In the genomic region with DNA sequence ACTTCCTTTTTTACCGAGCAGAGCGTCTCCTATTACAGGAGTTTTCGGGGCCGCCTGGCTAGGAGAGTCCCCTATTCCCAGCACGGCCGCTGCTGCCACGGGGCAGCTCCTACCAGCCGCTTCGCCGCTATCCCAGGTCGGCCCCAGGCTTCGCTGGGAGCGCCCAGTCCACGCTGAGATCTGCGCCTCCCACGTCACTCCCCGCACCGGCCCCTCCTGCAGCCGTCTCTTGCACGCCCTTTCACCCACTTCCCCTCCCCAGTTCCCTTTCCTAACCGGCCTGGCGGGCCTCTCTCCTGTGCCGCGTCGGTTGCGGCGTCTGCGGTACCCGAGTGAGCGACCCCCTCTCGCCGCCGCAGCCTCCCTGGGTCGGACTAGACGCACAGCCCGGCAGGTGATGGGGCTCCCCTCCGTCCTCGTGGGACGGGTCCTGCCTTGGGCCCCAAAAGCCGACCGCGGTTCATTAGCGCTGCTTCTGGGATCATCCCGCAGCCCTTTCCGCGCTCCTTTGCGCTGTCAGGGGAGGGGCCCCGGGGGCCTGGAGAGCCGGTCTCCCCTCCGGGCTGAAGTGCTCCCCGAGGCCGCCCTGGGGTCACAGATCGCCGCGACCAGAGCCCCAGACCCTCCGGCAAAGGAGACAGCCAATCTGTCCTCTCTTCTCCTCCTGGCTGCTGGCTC, we compare ENCODE assay signal across 8 cellular contexts.
DNase-seq lines count a peak whose midpoint lies in the region; ATAC-seq and TF ChIP-seq lines count a peak whose summit lies in the region.

No MANE protein-coding gene starts in this region.

- CTCF ChIA-PET in HEK293 (lab: Yijun Ruan, JAX) = interaction anchor here (1.1 to 17.6 kb wide), 7 partner anchors 12 to 55 kb away, joined by 3 to 261 read pairs (median 6); no protein-coding TSS in a partner anchor

- DNase-seq in Daoy (ENCODE audit: low read depth) (peak; percentile 33), NCI-H774 (lab: John Stamatoyannopoulos, UW) (peak; percentile 37), activated T-cell treated with anti-CD3 and anti-CD28 coated beads for 4 hours (peak; percentile 52), Right ventricle myocardium inferior (ENCODE audit: missing footprints) (peak; percentile 90), superior temporal gyrus (ENCODE audit: extremely low spot score) (no peak)
- DNase-seq in stimulated activated CD4-positive, alpha-beta T cell treated with anti-CD3 and anti-CD28 coated beads, Interleukin-12 subunit alpha, Interleukin-12 subunit beta, amount 100 ng/mL, for 24 hours (ENCODE audit: low read depth in 2 of 2) = peak; percentile 26 to 40

- peak overlapping the region; percentile 28 for H3K4me3 ChIP-seq in HEK293 (ENCODE audit: low read depth, low read length)

- peak overlapping the region; percentile 58; the same call in 1 of the 2 replicates for H3K27ac ChIP-seq in HEK293 (ENCODE audit: extremely low read depth, low read depth, low read length)

- H3K4me1 ChIP-seq in HEK293 (ENCODE audit: control insufficient read depth, insufficient read depth, low read length) = peaks cover 24% of the 10 kb centered on the region

- TF ChIP-seq CTCF in HEK293 (tag by site-specific recombination; IDR thresholded peaks at IDR 0.05) = no peak

- intact Hi-C loops in Right ventricle myocardium inferior (cut with DNase I) = no loop called here

- H3K36me3 ChIP-seq in HEK293 (ENCODE audit: control insufficient read depth in 2 of 2, insufficient read depth in 1 of 2, low read length in 2 of 2) = no peaks in the 10 kb centered on the region

- no peaks in the 10 kb centered on the region; the same call in 1 of the 2 replicates for H3K9me3 ChIP-seq in HEK293 (ENCODE audit: control insufficient read depth, insufficient read depth, low read depth, low read length)

- POLR2A ChIA-PET in HEK293 (lab: Yijun Ruan, JAX) = no interaction called here

- peak; percentile 81 for ATAC-seq in Right ventricle myocardium inferior
- no peak for ATAC-seq in HG02938 (IDR thresholded peaks at IDR 0.05; ENCODE audit: unreplicated experiment)

TF ChIP-seq in HEK293, 187 proteins besides CTCF, POLR2A, EP300 and RAD21 (continues in another document):
- TF ChIP-seq PRDM1 (tag by site-specific recombination; IDR thresholded peaks at IDR 0.05) = peak; percentile 72
- TF ChIP-seq, protein P1, sequence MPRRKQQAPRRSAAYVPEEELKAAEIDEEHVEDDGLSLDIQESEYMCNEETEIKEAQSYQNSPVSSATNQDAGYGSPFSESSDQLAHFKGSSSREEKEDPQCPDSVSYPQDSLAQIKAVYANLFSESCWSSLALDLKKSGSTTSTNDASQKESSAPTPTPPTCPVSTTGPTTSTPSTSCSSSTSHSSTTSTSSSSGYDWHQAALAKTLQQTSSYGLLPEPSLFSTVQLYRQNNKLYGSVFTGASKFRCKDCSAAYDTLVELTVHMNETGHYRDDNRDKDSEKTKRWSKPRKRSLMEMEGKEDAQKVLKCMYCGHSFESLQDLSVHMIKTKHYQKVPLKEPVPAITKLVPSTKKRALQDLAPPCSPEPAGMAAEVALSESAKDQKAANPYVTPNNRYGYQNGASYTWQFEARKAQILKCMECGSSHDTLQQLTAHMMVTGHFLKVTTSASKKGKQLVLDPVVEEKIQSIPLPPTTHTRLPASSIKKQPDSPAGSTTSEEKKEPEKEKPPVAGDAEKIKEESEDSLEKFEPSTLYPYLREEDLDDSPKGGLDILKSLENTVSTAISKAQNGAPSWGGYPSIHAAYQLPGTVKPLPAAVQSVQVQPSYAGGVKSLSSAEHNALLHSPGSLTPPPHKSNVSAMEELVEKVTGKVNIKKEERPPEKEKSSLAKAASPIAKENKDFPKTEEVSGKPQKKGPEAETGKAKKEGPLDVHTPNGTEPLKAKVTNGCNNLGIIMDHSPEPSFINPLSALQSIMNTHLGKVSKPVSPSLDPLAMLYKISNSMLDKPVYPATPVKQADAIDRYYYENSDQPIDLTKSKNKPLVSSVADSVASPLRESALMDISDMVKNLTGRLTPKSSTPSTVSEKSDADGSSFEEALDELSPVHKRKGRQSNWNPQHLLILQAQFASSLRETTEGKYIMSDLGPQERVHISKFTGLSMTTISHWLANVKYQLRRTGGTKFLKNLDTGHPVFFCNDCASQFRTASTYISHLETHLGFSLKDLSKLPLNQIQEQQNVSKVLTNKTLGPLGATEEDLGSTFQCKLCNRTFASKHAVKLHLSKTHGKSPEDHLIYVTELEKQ (tag by site-specific recombination; IDR thresholded peaks at IDR 0.05; ENCODE audit: borderline replicate concordance) = no peak
- peak; percentile 25; the same call in 1 of the 2 replicates for TF ChIP-seq ZNF202 (tag by site-specific recombination; IDR thresholded peaks at IDR 0.05; ENCODE audit: borderline replicate concordance)
- no peak for TF ChIP-seq BCL11A (tag by site-specific recombination; IDR thresholded peaks at IDR 0.05; ENCODE audit: low read depth)
- peak; percentile 80 for TF ChIP-seq GLIS2 (tag by site-specific recombination; IDR thresholded peaks at IDR 0.05)
- TF ChIP-seq ZBTB17 (tag by site-specific recombination; IDR thresholded peaks at IDR 0.05) = peak; percentile 34; the same call in 1 of the 2 replicates
- 0 out of 2 replicates have a peak, but pooled peaks have one; percentile 17 for TF ChIP-seq GLIS1 (tag by site-specific recombination; IDR thresholded peaks at IDR 0.05)
- TF ChIP-seq, protein P2, sequence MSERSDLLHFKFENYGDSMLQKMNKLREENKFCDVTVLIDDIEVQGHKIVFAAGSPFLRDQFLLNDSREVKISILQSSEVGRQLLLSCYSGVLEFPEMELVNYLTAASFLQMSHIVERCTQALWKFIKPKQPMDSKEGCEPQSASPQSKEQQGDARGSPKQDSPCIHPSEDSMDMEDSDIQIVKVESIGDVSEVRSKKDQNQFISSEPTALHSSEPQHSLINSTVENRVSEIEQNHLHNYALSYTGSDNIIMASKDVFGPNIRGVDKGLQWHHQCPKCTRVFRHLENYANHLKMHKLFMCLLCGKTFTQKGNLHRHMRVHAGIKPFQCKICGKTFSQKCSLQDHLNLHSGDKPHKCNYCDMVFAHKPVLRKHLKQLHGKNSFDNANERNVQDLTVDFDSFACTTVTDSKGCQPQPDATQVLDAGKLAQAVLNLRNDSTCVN (tag by site-specific recombination; optimal IDR thresholded peaks at IDR 0.05) = peak; percentile 28
- TF ChIP-seq ZIC2 (tag by site-specific recombination; IDR thresholded peaks at IDR 0.05) = peak; percentile 32; the same call in 1 of the 2 replicates
- no peak for TF ChIP-seq ZNF510 (tag by site-specific recombination; IDR thresholded peaks at IDR 0.05; ENCODE audit: insufficient replicate concordance)
- 0 out of 2 replicates have a peak, but pooled peaks have one; percentile 18 for TF ChIP-seq ZNF423 (tag by site-specific recombination; IDR thresholded peaks at IDR 0.05)
- TF ChIP-seq, protein P3, sequence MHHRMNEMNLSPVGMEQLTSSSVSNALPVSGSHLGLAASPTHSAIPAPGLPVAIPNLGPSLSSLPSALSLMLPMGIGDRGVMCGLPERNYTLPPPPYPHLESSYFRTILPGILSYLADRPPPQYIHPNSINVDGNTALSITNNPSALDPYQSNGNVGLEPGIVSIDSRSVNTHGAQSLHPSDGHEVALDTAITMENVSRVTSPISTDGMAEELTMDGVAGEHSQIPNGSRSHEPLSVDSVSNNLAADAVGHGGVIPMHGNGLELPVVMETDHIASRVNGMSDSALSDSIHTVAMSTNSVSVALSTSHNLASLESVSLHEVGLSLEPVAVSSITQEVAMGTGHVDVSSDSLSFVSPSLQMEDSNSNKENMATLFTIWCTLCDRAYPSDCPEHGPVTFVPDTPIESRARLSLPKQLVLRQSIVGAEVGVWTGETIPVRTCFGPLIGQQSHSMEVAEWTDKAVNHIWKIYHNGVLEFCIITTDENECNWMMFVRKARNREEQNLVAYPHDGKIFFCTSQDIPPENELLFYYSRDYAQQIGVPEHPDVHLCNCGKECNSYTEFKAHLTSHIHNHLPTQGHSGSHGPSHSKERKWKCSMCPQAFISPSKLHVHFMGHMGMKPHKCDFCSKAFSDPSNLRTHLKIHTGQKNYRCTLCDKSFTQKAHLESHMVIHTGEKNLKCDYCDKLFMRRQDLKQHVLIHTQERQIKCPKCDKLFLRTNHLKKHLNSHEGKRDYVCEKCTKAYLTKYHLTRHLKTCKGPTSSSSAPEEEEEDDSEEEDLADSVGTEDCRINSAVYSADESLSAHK (tag by site-specific recombination; IDR thresholded peaks at IDR 0.05) = no peak
- no peak for TF ChIP-seq SCRT2 (tag by site-specific recombination; IDR thresholded peaks at IDR 0.05)
- TF ChIP-seq ZNF777 (tag by site-specific recombination; IDR thresholded peaks at IDR 0.05; ENCODE audit: borderline replicate concordance) = 0 out of 2 replicates have a peak, but pooled peaks have one; percentile 73
- TF ChIP-seq, protein P4, sequence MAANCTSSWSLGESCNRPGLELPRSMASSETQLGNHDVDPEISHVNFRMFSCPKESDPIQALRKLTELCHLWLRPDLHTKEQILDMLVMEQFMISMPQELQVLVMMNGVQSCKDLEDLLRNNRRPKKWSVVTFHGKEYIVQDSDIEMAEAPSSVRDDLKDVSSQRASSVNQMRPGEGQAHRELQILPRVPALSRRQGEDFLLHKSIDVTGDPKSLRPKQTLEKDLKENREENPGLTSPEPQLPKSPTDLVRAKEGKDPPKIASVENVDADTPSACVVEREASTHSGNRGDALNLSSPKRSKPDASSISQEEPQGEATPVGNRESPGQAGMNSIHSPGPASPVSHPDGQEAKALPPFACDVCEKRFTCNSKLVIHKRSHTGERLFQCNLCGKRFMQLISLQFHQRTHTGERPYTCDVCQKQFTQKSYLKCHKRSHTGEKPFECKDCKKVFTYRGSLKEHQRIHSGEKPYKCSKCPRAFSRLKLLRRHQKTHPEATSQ (tag by site-specific recombination; IDR thresholded peaks at IDR 0.05) = 0 out of 2 replicates have a peak, but pooled peaks have one; percentile 51
- TF ChIP-seq ZBTB8A (tag by site-specific recombination; IDR thresholded peaks at IDR 0.05) = 0 out of 2 replicates have a peak, but pooled peaks have one; percentile 37
- TF ChIP-seq ZFHX2 (tag by site-specific recombination; conservative IDR thresholded peaks at IDR 0.05) = peak; percentile 42; the same call in 1 of the 2 replicates
- no peak for TF ChIP-seq ZNF157 (tag by site-specific recombination; IDR thresholded peaks at IDR 0.05)
- no peak for TF ChIP-seq HOXC10 (CRISPR knock-in tag; IDR thresholded peaks at IDR 0.05)
- 0 out of 2 replicates have a peak, but pooled peaks have one; percentile 34 for TF ChIP-seq ZBTB20 (tag by site-specific recombination; IDR thresholded peaks at IDR 0.05)
- no peak for TF ChIP-seq WT1 (tag by site-specific recombination; IDR thresholded peaks at IDR 0.05)
